In the genomic region with DNA sequence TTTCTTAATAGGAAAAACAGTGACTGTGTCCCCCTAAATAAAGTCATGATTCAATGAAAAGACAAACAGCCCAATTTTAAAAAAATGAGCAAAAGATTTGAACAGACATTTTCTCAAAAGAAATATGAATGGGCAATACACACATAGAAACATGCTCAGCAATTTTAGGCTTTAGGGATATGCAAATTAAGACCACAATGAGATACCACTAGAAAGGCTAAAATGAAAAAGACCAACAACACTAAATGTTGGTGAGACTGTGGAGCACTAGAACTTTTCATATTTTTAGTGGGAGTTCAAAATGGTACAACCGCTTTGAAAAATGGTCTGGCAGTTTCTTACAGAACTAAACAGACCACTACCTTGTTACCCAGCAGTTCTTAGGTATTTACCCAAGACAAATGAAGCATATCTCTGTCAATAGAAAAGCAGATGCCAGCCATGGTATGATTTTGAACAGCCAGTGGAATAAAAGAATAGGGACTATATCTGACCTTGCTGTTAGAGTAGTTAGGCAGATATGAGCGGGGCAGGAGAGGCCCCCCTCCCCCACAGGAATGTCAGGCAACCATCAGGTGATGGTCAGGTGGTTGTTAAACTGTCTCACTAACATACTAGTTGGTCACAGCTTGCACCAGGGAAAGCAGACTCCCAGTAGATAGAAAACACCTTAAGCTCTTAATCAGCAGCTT, we compare ENCODE assay signal across 16 cellular contexts.
A peak's percentile ranks its signal among the peaks of the same experiment; 100 is the strongest.
DNase-seq lines count a peak whose midpoint lies in the region; ATAC-seq and TF ChIP-seq lines count a peak whose summit lies in the region.
"Had no signal": no experiment of that assay in that cellular context is flagged by ENCODE, and none has a peak within 500 bp of the region (broad histone marks: within the 10 kb centered on the region; RNA-seq: fewer than 3 reads in every experiment).

No MANE protein-coding gene starts in this region.

- H3K9me3 ChIP-seq in Peyer's patch (no peaks in the 10 kb centered on the region), testis (no peaks in the 10 kb centered on the region)
- H3K9me3 ChIP-seq: BE2C had no signal

- 64 to 79% methylated on average over 2 of the region's 2 CpGs for WGBS in testis, 2 donors

- H3K4me1 ChIP-seq in Peyer's patch (no peaks in the 10 kb centered on the region), testis (peaks cover 10% of the 10 kb centered on the region)
- H3K4me1 ChIP-seq: BE2C had no signal

- no peak for TF ChIP-seq CTCF in mesothelial cell of epicardium (IDR thresholded peaks at IDR 0.05; ENCODE audit: unreplicated experiment)
- no peak for TF ChIP-seq CTCF in Peyer's patch (IDR thresholded peaks at IDR 0.05)
- TF ChIP-seq CTCF in testis (IDR thresholded peaks at IDR 0.05): no peak

- peaks cover 98% of the 10 kb centered on the region for H3K4me1 Mint-ChIP-seq in stimulated activated naive CD8-positive, alpha-beta T cell treated with anti-CD3 and anti-CD28 coated beads, Interleukin-15, Interleukin-2, amounts not matched to agents 100 ng/mL and 50 ng/mL, for 24 hours (ENCODE audit: low read depth)
- peaks cover 95% of the 10 kb centered on the region for H3K4me1 Mint-ChIP-seq in activated naive CD8-positive, alpha-beta T cell treated with anti-CD3 and anti-CD28 coated beads, Interleukin-2, amount 50 U/mL, for 24 hours
- H3K4me1 Mint-ChIP-seq in mesothelial cell of epicardium: peaks cover 25% of the 10 kb centered on the region
- H3K4me1 Mint-ChIP-seq: naive B cell had no signal

- H3K4me3 ChIP-seq in Peyer's patch: no peak overlapping the region
- H3K4me3 ChIP-seq in testis: no peak overlapping the region

- peaks cover 4% of the 10 kb centered on the region for H3K9me3 Mint-ChIP-seq in stimulated activated naive CD8-positive, alpha-beta T cell treated with anti-CD3 and anti-CD28 coated beads, Interleukin-15, Interleukin-2, amounts not matched to agents 100 ng/mL and 50 ng/mL, for 24 hours
- peaks cover 8% of the 10 kb centered on the region for H3K9me3 Mint-ChIP-seq in activated naive CD8-positive, alpha-beta T cell treated with anti-CD3 and anti-CD28 coated beads, Interleukin-2, amount 50 U/mL, for 24 hours
- H3K9me3 Mint-ChIP-seq in mesothelial cell of epicardium: peaks cover 14% of the 10 kb centered on the region

- H3K4me3 Mint-ChIP-seq in stimulated activated naive CD8-positive, alpha-beta T cell treated with anti-CD3 and anti-CD28 coated beads, Interleukin-15, Interleukin-2, amounts not matched to agents 100 ng/mL and 50 ng/mL, for 24 hours: peak overlapping the region; percentile 8
- H3K4me3 Mint-ChIP-seq in activated naive CD8-positive, alpha-beta T cell treated with anti-CD3 and anti-CD28 coated beads, Interleukin-2, amount 50 U/mL, for 24 hours: no peak overlapping the region
- H3K4me3 Mint-ChIP-seq in mesothelial cell of epicardium: no peak overlapping the region
- H3K4me3 Mint-ChIP-seq: naive B cell had no signal

- intact Hi-C loops in testis (cut with DNase I; ENCODE audit: low total_unique reads): loop anchor here (10.0 kb wide), 1 partner anchor 105 kb away; a partner anchor contains a TSS

- no peak for TF ChIP-seq POLR2A in Peyer's patch (IDR thresholded peaks at IDR 0.05)
- no peak for TF ChIP-seq POLR2A in testis (IDR thresholded peaks at IDR 0.05)

- no peaks in the 10 kb centered on the region for H3K36me3 ChIP-seq in Peyer's patch
- H3K36me3 ChIP-seq in testis (ENCODE audit: low read depth, missing control alignments): no peaks in the 10 kb centered on the region
- H3K36me3 ChIP-seq: BE2C, brain microvascular endothelial cell had no signal

- no peak overlapping the region for H3K27ac ChIP-seq in Peyer's patch
- no peak overlapping the region for H3K27ac ChIP-seq in testis
- H3K27ac ChIP-seq: brain microvascular endothelial cell had no signal

- H3K36me3 Mint-ChIP-seq in stimulated activated naive CD8-positive, alpha-beta T cell treated with anti-CD3 and anti-CD28 coated beads, Interleukin-15, Interleukin-2, amounts not matched to agents 100 ng/mL and 50 ng/mL, for 24 hours (ENCODE audit: low read depth): peaks cover 61% of the 10 kb centered on the region
- peaks cover 47% of the 10 kb centered on the region for H3K36me3 Mint-ChIP-seq in activated naive CD8-positive, alpha-beta T cell treated with anti-CD3 and anti-CD28 coated beads, Interleukin-2, amount 50 U/mL, for 24 hours (ENCODE audit: low read depth)
- H3K36me3 Mint-ChIP-seq in mesothelial cell of epicardium: peaks cover 4% of the 10 kb centered on the region

- peak overlapping the region; percentile 64 for H3K27ac Mint-ChIP-seq in stimulated activated naive CD8-positive, alpha-beta T cell treated with anti-CD3 and anti-CD28 coated beads, Interleukin-15, Interleukin-2, amounts not matched to agents 100 ng/mL and 50 ng/mL, for 24 hours
- H3K27ac Mint-ChIP-seq in activated naive CD8-positive, alpha-beta T cell treated with anti-CD3 and anti-CD28 coated beads, Interleukin-2, amount 50 U/mL, for 24 hours: peak overlapping the region; percentile 80
- H3K27ac Mint-ChIP-seq in mesothelial cell of epicardium: no peak overlapping the region
- H3K27ac Mint-ChIP-seq: naive B cell had no signal

- no peaks in the 10 kb centered on the region for H3K27me3 Mint-ChIP-seq in stimulated activated naive CD8-positive, alpha-beta T cell treated with anti-CD3 and anti-CD28 coated beads, Interleukin-15, Interleukin-2, amounts not matched to agents 100 ng/mL and 50 ng/mL, for 24 hours
- no peaks in the 10 kb centered on the region for H3K27me3 Mint-ChIP-seq in activated naive CD8-positive, alpha-beta T cell treated with anti-CD3 and anti-CD28 coated beads, Interleukin-2, amount 50 U/mL, for 24 hours
- H3K27me3 Mint-ChIP-seq in mesothelial cell of epicardium (ENCODE audit: low read depth): no peaks in the 10 kb centered on the region

- H3K27me3 ChIP-seq in Peyer's patch (no peaks in the 10 kb centered on the region), testis (no peaks in the 10 kb centered on the region)
- H3K27me3 ChIP-seq: brain microvascular endothelial cell had no signal

- no peak for DNase-seq in stimulated activated naive CD8-positive, alpha-beta T cell treated with anti-CD3 and anti-CD28 coated beads, Interleukin-15, Interleukin-2, amounts not matched to agents 100 U/mL and 50 U/mL, for 24 hours
- peak; percentile 39 for DNase-seq in NCI-H345 (lab: John Stamatoyannopoulos, UW)
- DNase-seq in activated naive CD8-positive, alpha-beta T cell treated with anti-CD3 and anti-CD28 coated beads, Interleukin-2, amount 50 U/mL, for 24 hours: no peak
- DNase-seq in mesothelial cell of epicardium (ENCODE audit: low spot score in 2 of 2, unreplicated experiment in 2 of 2): no peak
- no peak for DNase-seq in Peyer's patch
- DNase-seq in testis: no peak
- DNase-seq: activated CD4-positive, alpha-beta T cell treated with anti-CD3 and anti-CD28 coated beads, Interleukin-2, amount 50 U/mL, for 4 hours; BE2C; brain microvascular endothelial cell; effector memory CD4-positive, alpha-beta T cell; GDM1; naive B cell; SIG-M5; T1000 had no signal

- ATAC-seq in stimulated activated naive CD8-positive, alpha-beta T cell treated with anti-CD3 and anti-CD28 coated beads, Interleukin-15, Interleukin-2, amounts not matched to agents 100 U/mL and 50 U/mL, for 24 hours: no peak
- no peak for ATAC-seq in activated naive CD8-positive, alpha-beta T cell treated with anti-CD3 and anti-CD28 coated beads, Interleukin-2, amount 50 U/mL, for 24 hours
- no peak for ATAC-seq in GM19455 (IDR thresholded peaks at IDR 0.05; ENCODE audit: unreplicated experiment)
